Comparison of ENCODE assay signal across 1 cellular context in genomic region chr16:74071996-74072559, GRCh38.
TF ChIP-seq lines count a peak whose summit lies in the region.

No MANE protein-coding gene starts in this region.

TF ChIP-seq in GM23338, 12 proteins besides CTCF, POLR2A, EP300 and RAD21 (continued from another document):
- TF ChIP-seq REST (IDR thresholded peaks at IDR 0.05; ENCODE audit: unreplicated experiment): no peak
- TF ChIP-seq EZH2 (IDR thresholded peaks at IDR 0.05; ENCODE audit: low read depth, unreplicated experiment): no peak
- no peak for TF ChIP-seq NANOG (IDR thresholded peaks at IDR 0.05; ENCODE audit: borderline replicate concordance)
- no peak for TF ChIP-seq EZH2phosphoT487 (IDR thresholded peaks at IDR 0.05; ENCODE audit: unreplicated experiment)
- TF ChIP-seq JUNB (IDR thresholded peaks at IDR 0.05; ENCODE audit: unreplicated experiment): no peak
